ENCODE assay signal across 23 cellular contexts in genomic region chr2:67366832-67367412, GRCh38.
"Had no signal": no experiment of that assay in that cellular context is flagged by ENCODE, and none has a peak within 500 bp of the region (broad histone marks: within the 10 kb centered on the region; RNA-seq: fewer than 3 reads in every experiment).

No MANE protein-coding gene starts in this region.

- H3K36me3 Mint-ChIP-seq: immature natural killer cell; naive thymus-derived CD4-positive, alpha-beta T cell had no signal

- H3K27me3 ChIP-seq: esophagus muscularis mucosa, foreskin keratinocyte, gastroesophageal sphincter, heart left ventricle, hepatocyte, left lung had no signal

- H3K9me3 ChIP-seq: esophagus muscularis mucosa, gastroesophageal sphincter, heart left ventricle, left lung, lower lobe of right lung had no signal

- H3K27ac Mint-ChIP-seq: immature natural killer cell, mesothelial cell of epicardium had no signal

- H3K4me2 ChIP-seq: hepatocyte had no signal

- H3K27ac ChIP-seq: coronary artery, dorsolateral prefrontal cortex, esophagus muscularis mucosa, foreskin keratinocyte, gastroesophageal sphincter, heart left ventricle, hepatocyte, left lung, lower lobe of right lung had no signal

- DNase-seq: dermis blood vessel endothelial cell; dorsolateral prefrontal cortex; effector CD4-positive, alpha-beta T cell; effector memory CD4-positive, alpha-beta T cell; foreskin keratinocyte; heart left ventricle; hypothalamus; immature natural killer cell; islet precursor cell; kidney; kidney glomerular epithelial cell; left lung; left ventricle myocardium superior; lower lobe of right lung; mesenchymal stem cell; naive thymus-derived CD4-positive, alpha-beta T cell had no signal

- H3K36me3 ChIP-seq: esophagus muscularis mucosa, gastroesophageal sphincter, heart left ventricle, left lung, lower lobe of right lung had no signal

- H3K4me3 ChIP-seq: coronary artery, dorsolateral prefrontal cortex, esophagus muscularis mucosa, gastroesophageal sphincter, heart left ventricle, hepatocyte, left lung, lower lobe of right lung had no signal

- H3K4me3 Mint-ChIP-seq: immature natural killer cell; mesothelial cell of epicardium; naive thymus-derived CD4-positive, alpha-beta T cell had no signal

- ATAC-seq: foreskin keratinocyte; gastroesophageal sphincter; heart left ventricle; left lung; left ventricle myocardium superior; lower lobe of right lung; naive thymus-derived CD4-positive, alpha-beta T cell had no signal

- H3K4me1 Mint-ChIP-seq: immature natural killer cell; mesothelial cell of epicardium; naive thymus-derived CD4-positive, alpha-beta T cell had no signal

- FAIRE-seq: endothelial cell of umbilical vein, frontal cortex, kidney had no signal

- H2AFZ ChIP-seq: hepatocyte had no signal

- H3K4me1 ChIP-seq: esophagus muscularis mucosa, foreskin keratinocyte, gastroesophageal sphincter, heart left ventricle, left lung, lower lobe of right lung had no signal

- H3K79me2 ChIP-seq: hepatocyte had no signal
